13 cellular contexts compared by ENCODE assay signal in genomic region chr2:233062946-233063268, GRCh38. TPM values are rescaled to one million over a fixed set of nuclear protein-coding genes. Genes with fewer than 3 reads are reported as not detected.
DNase-seq lines count a peak whose midpoint lies in the region; ATAC-seq lines count a peak whose summit lies in the region.
"Had no signal": no experiment of that assay in that cellular context is flagged by ENCODE, and none has a peak within 500 bp of the region (broad histone marks: within the 10 kb centered on the region; RNA-seq: fewer than 3 reads in every experiment).

No MANE protein-coding gene starts in this region.

- H3K27ac ChIP-seq in temporal lobe (ENCODE audit: low read depth, low read length): peak overlapping the region; percentile 18

- H3K9me3 Mint-ChIP-seq in activated T-cell treated with anti-CD3 and anti-CD28 coated beads, Interleukin-2, amount 50 U/mL, for 72 hours: no peaks in the 10 kb centered on the region
- H3K9me3 Mint-ChIP-seq in T-cell (no peaks in the 10 kb centered on the region), immature natural killer cell (no peaks in the 10 kb centered on the region)

- peak overlapping the region; percentile 20 for H3K27ac Mint-ChIP-seq in activated T-cell treated with anti-CD3 and anti-CD28 coated beads, Interleukin-2, amount 50 U/mL, for 72 hours
- H3K27ac Mint-ChIP-seq in T-cell: peak overlapping the region; percentile 94 to 96
- H3K27ac Mint-ChIP-seq in immature natural killer cell: peak overlapping the region; percentile 93 to 99 (median 96)

- peaks cover 9 to 16% of the 10 kb centered on the region in 2 donors for H3K36me3 Mint-ChIP-seq in activated T-cell treated with anti-CD3 and anti-CD28 coated beads, Interleukin-2, amount 50 U/mL, for 72 hours (ENCODE audit: insufficient read depth in 2 of 2)
- peaks cover 14% of the 10 kb centered on the region for H3K36me3 Mint-ChIP-seq in T-cell
- peaks cover 10 to 17% (median 15%) of the 10 kb centered on the region in 3 donors for H3K36me3 Mint-ChIP-seq in immature natural killer cell

- no peak for ATAC-seq in activated T-cell treated with anti-CD3 and anti-CD28 coated beads, Interleukin-2, amount 50 U/mL, for 72 hours (replicated peaks in 1 of 2)
- ATAC-seq in T-cell (replicated peaks in 1 of 4): peak in 3 of 4 experiments; percentile 7 to 21 (median 10)

- DNase-seq in activated T-cell treated with anti-CD3 and anti-CD28 coated beads, Interleukin-2, amount 50 U/mL, for 72 hours: no peak
- DNase-seq in activated T-cell treated with anti-CD3 and anti-CD28 coated beads for 4 hours (no peak), T-cell (peak in 2 of 34 experiments; percentile 9 to 28), immature natural killer cell (peak in 1 of 3 donors; percentile 23), NCI-H2196 treated with DMSO at 0.1 percent for 48 hours (lab: John Stamatoyannopoulos, UW; ENCODE audit: unreplicated experiment) (no peak), inferior parietal cortex (ENCODE audit: extremely low spot score) (no peak)
- no peak for DNase-seq in activated effector memory CD4-positive, alpha-beta T cell treated with anti-CD3 and anti-CD28 coated beads, Interleukin-2, amount 50 U/mL, for 16 hours
- DNase-seq: caudate nucleus, EL, kidney glomerular epithelial cell, NCI-H146 had no signal

- peaks cover 61% of the 10 kb centered on the region for H3K4me1 Mint-ChIP-seq in activated T-cell treated with anti-CD3 and anti-CD28 coated beads, Interleukin-2, amount 50 U/mL, for 72 hours (ENCODE audit: low read depth)
- H3K4me1 Mint-ChIP-seq in T-cell (peaks cover 64 to 71% (median 70%) of the 10 kb centered on the region in 3 donors), immature natural killer cell (peaks cover 77 to 79% of the 10 kb centered on the region in 2 donors)

- peak overlapping the region; percentile 83 to 97 for H3K4me3 Mint-ChIP-seq in activated T-cell treated with anti-CD3 and anti-CD28 coated beads, Interleukin-2, amount 50 U/mL, for 72 hours
- peak overlapping the region; percentile 95 to 97 (median 95) for H3K4me3 Mint-ChIP-seq in T-cell
- peak overlapping the region; percentile 85 to 97 (median 92) for H3K4me3 Mint-ChIP-seq in immature natural killer cell

- no peaks in the 10 kb centered on the region for H3K27me3 Mint-ChIP-seq in activated T-cell treated with anti-CD3 and anti-CD28 coated beads, Interleukin-2, amount 50 U/mL, for 72 hours (ENCODE audit: low read depth)
- H3K27me3 Mint-ChIP-seq in T-cell (no peaks in the 10 kb centered on the region), immature natural killer cell (ENCODE audit: low read depth in 3 of 3) (peaks cover 8 to 17% (median 15%) of the 10 kb centered on the region in 3 donors)

- POLR2A ChIA-PET in T-cell (lab: Charles Lee): no interaction called here

- CTCF ChIA-PET in T-cell (lab: Charles Lee): no interaction called here

RNA-seq across cellular contexts. Expression of gene INPP5D, which starts 2.8 kb away (rescaled TPM):
- 10 to 100 TPM; 64.8 to 69.3 TPM for total RNA-seq in activated T-cell treated with anti-CD3 and anti-CD28 coated beads, Interleukin-2, amount 50 U/mL, for 72 hours
- total RNA-seq in T-cell (100 to 1,000 TPM; 108 to 216 (median 135) TPM), temporal lobe (2.7 TPM)
- polyA plus RNA-seq in immature natural killer cell: 100 to 1,000 TPM in 1 of 3 donors, 10 to 100 TPM in 2; 54.8 to 307 (median 73.5) TPM

RNA-seq across cellular contexts. Expression of gene NEU2, which starts 30.4 kb away (rescaled TPM):
- total RNA-seq in activated T-cell treated with anti-CD3 and anti-CD28 coated beads, Interleukin-2, amount 50 U/mL, for 72 hours: not detected
- total RNA-seq in T-cell: not detected
- polyA plus RNA-seq in immature natural killer cell: not detected
- total RNA-seq in temporal lobe: not detected
- total RNA-seq: osteoblast had no signal

RNA-seq across cellular contexts. Expression of gene NGEF, which starts 49.9 kb away (rescaled TPM):
- 1 to 10 TPM in 1 of 2 donors, under 1 TPM in 1; 0.55 to 2.3 TPM for total RNA-seq in activated T-cell treated with anti-CD3 and anti-CD28 coated beads, Interleukin-2, amount 50 U/mL, for 72 hours
- total RNA-seq in T-cell: under 1 TPM in 2 of 5 donors, not detected in 3; 0.09 to 0.19 TPM
- polyA plus RNA-seq in immature natural killer cell: not detected
- 33.4 TPM for total RNA-seq in temporal lobe
- total RNA-seq: osteoblast had no signal

Comparison
In these comparisons a context has a peak if more than half of its experiments do, and no peak if none do; other contexts are left out.
1. ATAC-seq: peak in T-cell (3 of 4); none in activated T-cell treated with anti-CD3 and anti-CD28 coated beads, Interleukin-2, amount 50 U/mL, for 72 hours (0 of 2).
2. H3K27ac Mint-ChIP-seq: peak in every context shown above with its lines; median percentile 96 in immature natural killer cell; 95 in T-cell; 20 in activated T-cell treated with anti-CD3 and anti-CD28 coated beads, Interleukin-2, amount 50 U/mL, for 72 hours.
3. RNA of gene INPP5D, which starts 2.8 kb away (total RNA-seq): 108 to 216 TPM in T-cell and 64.8 to 69.3 TPM in activated T-cell treated with anti-CD3 and anti-CD28 coated beads, Interleukin-2, amount 50 U/mL, for 72 hours; 2.7 TPM in temporal lobe (single experiment); every median in the first group is over 10 times any median in the second.
4. RNA of gene NGEF, which starts 49.9 kb away (total RNA-seq): 33.4 TPM in temporal lobe (single experiment); 0.55 to 2.3 TPM in activated T-cell treated with anti-CD3 and anti-CD28 coated beads, Interleukin-2, amount 50 U/mL, for 72 hours and 0.09 to 0.19 TPM in T-cell; every median in the first group is over 10 times any median in the second.
5. Peak in every context shown above with its lines, with median percentiles within 50 percentile points of each other: H3K4me3 Mint-ChIP-seq.